8 cellular contexts compared by ENCODE assay signal in the genomic region with DNA sequence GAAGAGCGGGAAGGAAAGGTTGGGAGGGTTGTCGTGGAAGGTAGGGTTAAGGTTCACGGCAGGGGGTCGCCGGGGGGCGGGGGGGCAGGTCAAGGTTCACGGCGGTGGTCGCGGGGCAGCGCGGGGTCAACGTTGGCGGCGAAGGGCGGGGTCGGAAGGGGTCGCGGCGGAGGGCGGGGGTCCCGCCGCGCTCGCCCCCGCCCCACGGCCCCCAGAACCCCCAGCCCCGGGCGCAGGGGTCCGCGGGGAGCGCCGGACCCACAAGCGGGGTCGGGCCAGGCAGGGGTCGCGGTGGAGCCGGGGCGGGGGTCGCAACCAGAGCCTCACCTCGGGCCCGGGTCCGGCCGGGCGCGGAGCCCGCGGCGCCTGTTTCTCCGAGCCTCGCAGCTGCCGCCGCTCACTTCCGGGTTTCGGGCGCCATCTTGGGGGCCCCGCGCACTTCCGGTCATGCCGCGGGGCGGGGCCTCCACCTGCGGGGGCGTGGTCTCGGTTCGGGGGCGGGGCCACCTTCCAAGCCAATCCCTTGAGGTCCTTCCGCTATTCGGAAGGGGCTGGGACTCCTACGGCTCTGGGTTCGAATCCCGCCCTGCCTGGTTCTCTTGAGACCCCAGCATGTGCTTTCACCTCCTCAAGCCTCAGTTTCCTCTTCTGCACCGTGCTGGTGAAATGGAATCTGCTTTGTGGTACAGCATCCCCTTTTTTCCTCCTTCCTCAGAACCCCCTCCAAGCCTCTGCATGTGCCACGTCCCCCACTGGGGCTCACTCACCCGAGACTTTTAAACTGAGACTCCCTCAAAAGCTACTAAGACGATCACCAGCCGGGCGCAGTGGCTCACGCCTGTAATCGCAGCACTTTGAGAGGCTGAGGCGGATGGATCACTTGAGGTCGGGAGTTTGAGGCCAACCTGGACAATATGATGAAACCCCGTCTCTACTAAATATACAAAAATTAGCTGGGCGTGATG. TPM values are rescaled to one million over a fixed set of nuclear protein-coding genes. Genes with fewer than 3 reads are reported as not detected.
DNase-seq lines count a peak whose midpoint lies in the region; TF ChIP-seq lines count a peak whose summit lies in the region.

A gene with protein sequence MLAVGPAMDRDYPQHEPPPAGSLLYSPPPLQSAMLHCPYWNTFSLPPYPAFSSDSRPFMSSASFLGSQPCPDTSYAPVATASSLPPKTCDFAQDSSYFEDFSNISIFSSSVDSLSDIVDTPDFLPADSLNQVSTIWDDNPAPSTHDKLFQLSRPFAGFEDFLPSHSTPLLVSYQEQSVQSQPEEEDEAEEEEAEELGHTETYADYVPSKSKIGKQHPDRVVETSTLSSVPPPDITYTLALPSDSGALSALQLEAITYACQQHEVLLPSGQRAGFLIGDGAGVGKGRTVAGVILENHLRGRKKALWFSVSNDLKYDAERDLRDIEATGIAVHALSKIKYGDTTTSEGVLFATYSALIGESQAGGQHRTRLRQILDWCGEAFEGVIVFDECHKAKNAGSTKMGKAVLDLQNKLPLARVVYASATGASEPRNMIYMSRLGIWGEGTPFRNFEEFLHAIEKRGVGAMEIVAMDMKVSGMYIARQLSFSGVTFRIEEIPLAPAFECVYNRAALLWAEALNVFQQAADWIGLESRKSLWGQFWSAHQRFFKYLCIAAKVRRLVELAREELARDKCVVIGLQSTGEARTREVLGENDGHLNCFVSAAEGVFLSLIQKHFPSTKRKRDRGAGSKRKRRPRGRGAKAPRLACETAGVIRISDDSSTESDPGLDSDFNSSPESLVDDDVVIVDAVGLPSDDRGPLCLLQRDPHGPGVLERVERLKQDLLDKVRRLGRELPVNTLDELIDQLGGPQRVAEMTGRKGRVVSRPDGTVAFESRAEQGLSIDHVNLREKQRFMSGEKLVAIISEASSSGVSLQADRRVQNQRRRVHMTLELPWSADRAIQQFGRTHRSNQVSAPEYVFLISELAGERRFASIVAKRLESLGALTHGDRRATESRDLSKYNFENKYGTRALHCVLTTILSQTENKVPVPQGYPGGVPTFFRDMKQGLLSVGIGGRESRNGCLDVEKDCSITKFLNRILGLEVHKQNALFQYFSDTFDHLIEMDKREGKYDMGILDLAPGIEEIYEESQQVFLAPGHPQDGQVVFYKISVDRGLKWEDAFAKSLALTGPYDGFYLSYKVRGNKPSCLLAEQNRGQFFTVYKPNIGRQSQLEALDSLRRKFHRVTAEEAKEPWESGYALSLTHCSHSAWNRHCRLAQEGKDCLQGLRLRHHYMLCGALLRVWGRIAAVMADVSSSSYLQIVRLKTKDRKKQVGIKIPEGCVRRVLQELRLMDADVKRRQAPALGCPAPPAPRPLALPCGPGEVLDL (N-terminal part only) (minus strand): TSS at position 424 of the 965 bp plus-strand sequence. CDS start 19,992 bp downstream, outside the sequence.

- H3F3A ChIP-seq in PC-9 (ENCODE audit: insufficient read depth, low read depth) = peaks cover 64% of the 10 kb centered on the region

- H3K4me2 ChIP-seq in PC-9 = peak within 1 kb of the TSS; percentile 99

- H3K9me2 ChIP-seq in PC-9 (ENCODE audit: insufficient read depth) = no peaks in the 10 kb centered on the region

- H3K27me3 ChIP-seq in A673 (replicated peaks; ENCODE audit: insufficient read depth, low read depth, low read length, poor library complexity) (no peaks in the 10 kb centered on the region), PC-9 (ENCODE audit: insufficient read depth, low read depth) (no peaks in the 10 kb centered on the region), mucosa of rectum (ENCODE audit: control insufficient read depth in 2 of 2, insufficient read depth in 2 of 2, low read length in 2 of 2) (no peaks in the 10 kb centered on the region)

- TF ChIP-seq CTCF in A673 (conservative IDR thresholded peaks at IDR 0.05; ENCODE audit: low read depth, low read length) = no peak
- no peak for TF ChIP-seq CTCF in PC-9 (conservative IDR thresholded peaks at IDR 0.05)
- TF ChIP-seq CTCF in epithelial cell of proximal tubule (conservative IDR thresholded peaks at IDR 0.05; ENCODE audit: low read depth, low read length) = no peak

- H3K9me3 ChIP-seq in A673 (ENCODE audit: low read depth, low read length, poor library complexity, severe bottlenecking) = no peaks in the 10 kb centered on the region
- H3K9me3 ChIP-seq in PC-9 (ENCODE audit: insufficient read depth, low read depth) = no peaks in the 10 kb centered on the region
- no peaks in the 10 kb centered on the region for H3K9me3 ChIP-seq in mucosa of rectum (ENCODE audit: control insufficient read depth in 2 of 2, low read length in 2 of 2)

- H2AFZ ChIP-seq in PC-9 = no peak within 1 kb of the TSS

- in situ Hi-C loops in GM18951 (cut with MboI; ENCODE audit: low sequenced_read_pairs, unreplicated experiment) = no loop called here

- H3K27ac ChIP-seq in A673 (ENCODE audit: low read depth, low read length, poor library complexity, severe bottlenecking) = peak within 1 kb of the TSS; percentile 92
- H3K27ac ChIP-seq in PC-9 = peak within 1 kb of the TSS; percentile 90
- H3K27ac ChIP-seq in mucosa of rectum (ENCODE audit: low read depth in 2 of 2, low read length in 2 of 2) = peak within 1 kb of the TSS; percentile 85 to 86

- BruUV-seq in A673 (replicated peaks; lab: Mats Ljungman, UMichigan) (no TSS peak), PC-9 (replicated peaks; lab: Mats Ljungman, UMichigan) (no TSS peak)

- H3K4me3 ChIP-seq in A673 (ENCODE audit: low read depth, low read length, poor library complexity, severe bottlenecking) = peak within 1 kb of the TSS; percentile 95
- H3K4me3 ChIP-seq in PC-9 = peak within 1 kb of the TSS; percentile 78
- H3K4me3 ChIP-seq in epithelial cell of proximal tubule (ENCODE audit: low read depth, low read length) = peak within 1 kb of the TSS; percentile 77
- H3K4me3 ChIP-seq in mucosa of rectum (ENCODE audit: low read length in 2 of 2) = peak within 1 kb of the TSS; percentile 76 to 84

- 0 out of 2 replicates have a peak, but pooled peaks cover 9% of the 10 kb centered on the region for H4K20me1 ChIP-seq in PC-9 (ENCODE audit: insufficient read depth)

- H3K4me1 ChIP-seq in A673 (ENCODE audit: insufficient read depth, low read length, poor library complexity, severe bottlenecking) (peaks cover 45% of the 10 kb centered on the region), PC-9 (replicated peaks; ENCODE audit: insufficient read depth) (peaks cover 58% of the 10 kb centered on the region), mucosa of rectum (ENCODE audit: control insufficient read depth in 2 of 2, insufficient read depth in 2 of 2, low read length in 2 of 2) (peaks cover 13 to 21% of the 10 kb centered on the region in 2 donors)

- H3K36me3 ChIP-seq in A673 (ENCODE audit: insufficient read depth, low read length, poor library complexity, severe bottlenecking) = no peaks in the 10 kb centered on the region
- no peaks in the 10 kb centered on the region for H3K36me3 ChIP-seq in PC-9 (ENCODE audit: low read depth)
- H3K36me3 ChIP-seq in mucosa of rectum (ENCODE audit: control insufficient read depth in 2 of 2, insufficient read depth in 2 of 2, low read length in 2 of 2) = peaks cover 3 to 9% of the 10 kb centered on the region in 2 donors

- TF ChIP-seq POLR2A in GM18951 (IDR thresholded peaks at IDR 0.05; ENCODE audit: extremely low read depth, insufficient read depth, insufficient read length) = peak; percentile 97

- peak within 1 kb of the TSS; percentile 74 to 80 for H3K9ac ChIP-seq in mucosa of rectum (ENCODE audit: low read depth in 1 of 2, low read length in 2 of 2)

- CTCF ChIA-PET in A673 (lab: Charles Lee) = no interaction called here
- CTCF ChIA-PET in PC-9 (lab: Charles Lee) = no interaction called here

- peak; percentile 91 for DNase-seq in A673 (ENCODE audit: low spot score)
- peak; percentile 95 for DNase-seq in HuH-7 (ENCODE audit: low spot score)
- DNase-seq in PC-9 = peak; percentile 58 to 89
- DNase-seq in activated T-cell treated with anti-CD3 and anti-CD28 coated beads, Interleukin-2, amount 50 U/mL, for 1 hour = peak; percentile 93
- no peak for DNase-seq in epithelial cell of proximal tubule (ENCODE audit: low read depth)
- DNase-seq in stimulated activated CD8-positive, alpha-beta memory T cell treated with anti-CD3 and anti-CD28 coated beads, Interleukin-4, amount 100 ng/mL, for 4 hours (ENCODE audit: low read depth in 2 of 2, low spot score in 1 of 2) = peak; percentile 73 to 88

- intact Hi-C loops in A673 (cut with micrococcal nuclease; ENCODE audit: unreplicated experiment) = no loop called here
- intact Hi-C loops in PC-9 (cut with micrococcal nuclease; ENCODE audit: unreplicated experiment) = no loop called here

- POLR2A ChIA-PET in A673 (lab: Charles Lee; ENCODE audit: low non-redundant PET) = no interaction called here
- POLR2A ChIA-PET in PC-9 (lab: Charles Lee; ENCODE audit: unreplicated experiment) = no interaction called here

- H3K79me2 ChIP-seq in PC-9 (ENCODE audit: low read depth) = peaks cover 47% of the 10 kb centered on the region

RNA-seq across cellular contexts. Expression of the gene that starts here (rescaled TPM):
- total RNA-seq in A673 (2021) (46.9 and 51.8 TPM in 2 replicates), PC-9 (2021) (75.6 and 82.4 TPM in 2 replicates), epithelial cell of proximal tubule (56.2 and 66.1 TPM in 2 replicates)
